ENCODE assay signal across 8 cellular contexts in the genomic region with DNA sequence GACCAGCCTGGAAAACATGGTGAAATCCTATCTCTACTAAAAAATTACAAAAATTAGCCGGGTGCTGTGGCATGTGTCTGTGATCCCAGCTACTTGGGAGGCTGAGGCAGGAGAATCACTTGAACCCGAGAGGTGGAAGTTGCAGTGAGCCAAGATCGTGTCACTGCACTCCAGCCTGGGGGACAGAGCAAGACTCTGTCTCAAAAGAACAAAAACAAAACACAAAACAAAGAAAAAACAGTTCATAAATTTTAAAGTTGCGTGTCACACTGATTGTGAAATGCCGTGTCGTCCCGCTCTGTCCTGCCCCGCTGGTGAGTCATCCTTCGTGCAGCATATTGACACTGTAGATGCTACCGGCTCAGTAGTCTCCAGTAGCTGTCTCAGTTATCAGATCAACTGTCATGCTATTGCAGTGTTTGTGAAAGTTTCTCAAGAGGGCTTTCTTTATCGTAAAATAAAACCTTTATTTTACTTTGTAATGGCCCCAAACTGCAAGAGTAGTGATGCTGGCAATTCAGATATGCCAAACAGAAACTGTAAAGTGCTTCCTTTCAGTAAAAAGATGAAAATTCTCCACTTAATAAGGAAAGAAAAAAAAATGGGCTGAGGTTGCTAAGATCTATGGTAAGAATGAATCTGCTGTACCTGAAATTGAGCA. TPM values are rescaled to one million over a fixed set of nuclear protein-coding genes. Genes with fewer than 3 reads are reported as not detected.
DNase-seq lines count a peak whose midpoint lies in the region; ATAC-seq lines count a peak whose summit lies in the region.

No MANE protein-coding gene starts in this region.

- peaks cover 2% of the 10 kb centered on the region for H3K4me1 Mint-ChIP-seq in activated CD4-positive, alpha-beta memory T cell treated with anti-CD3 and anti-CD28 coated beads for 36 hours (ENCODE audit: low read depth)
- H3K4me1 Mint-ChIP-seq in effector memory CD8-positive, alpha-beta T cell (ENCODE audit: low read depth in 2 of 2), result peaks cover 0 to 3% of the 10 kb centered on the region in 2 donors

- no peaks in the 10 kb centered on the region for H3K36me3 Mint-ChIP-seq in activated CD4-positive, alpha-beta memory T cell treated with anti-CD3 and anti-CD28 coated beads for 36 hours
- H3K36me3 Mint-ChIP-seq in effector memory CD8-positive, alpha-beta T cell (ENCODE audit: insufficient read depth), result no peaks in the 10 kb centered on the region

- DNase-seq in CD1c-positive myeloid dendritic cell (ENCODE audit: extremely low spot score), result peak; percentile 89
- peak in 70 of 76 experiments; percentile 9 to 86 (median 65) for DNase-seq in HUDEP-2 (lab: John Stamatoyannopoulos, UW; ENCODE audit: unreplicated experiment in 76 of 76)
- peak; percentile 47 for DNase-seq in activated CD4-positive, alpha-beta memory T cell treated with anti-CD3 and anti-CD28 coated beads for 36 hours
- no peak for DNase-seq in left colon
- DNase-seq in NCI-H2029 treated with DMSO at 0.1 percent for 48 hours (lab: John Stamatoyannopoulos, UW), result no peak
- DNase-seq in effector memory CD8-positive, alpha-beta T cell, result no peak

- intact Hi-C loops in activated CD4-positive, alpha-beta memory T cell treated with anti-CD3 and anti-CD28 coated beads for 36 hours (cut with micrococcal nuclease), result loop anchor here (5.0 kb wide), 1 partner anchor 74 kb away; no protein-coding TSS in a partner anchor
- intact Hi-C loops in left colon (cut with DNase I, micrococcal nuclease), result loop anchor here in 1 of 2 donors (5.0 kb wide), 1 partner anchor 111 kb away; no protein-coding TSS in a partner anchor

- H3K9me3 Mint-ChIP-seq in activated CD4-positive, alpha-beta memory T cell treated with anti-CD3 and anti-CD28 coated beads for 36 hours, result no peaks in the 10 kb centered on the region
- H3K9me3 Mint-ChIP-seq in effector memory CD8-positive, alpha-beta T cell, result no peaks in the 10 kb centered on the region

- CTCF ChIA-PET in activated CD4-positive, alpha-beta memory T cell treated with anti-CD3 and anti-CD28 coated beads for 36 hours (lab: Charles Lee), result interaction anchor here (0.8 to 1.7 kb wide), 4 partner anchors 72 to 376 kb away, joined by 3 to 10 read pairs (median 6); no protein-coding TSS in a partner anchor

- H3K27me3 Mint-ChIP-seq in activated CD4-positive, alpha-beta memory T cell treated with anti-CD3 and anti-CD28 coated beads for 36 hours, result peaks cover 57% of the 10 kb centered on the region
- H3K27me3 Mint-ChIP-seq in effector memory CD8-positive, alpha-beta T cell, result peaks cover 87 to 88% of the 10 kb centered on the region in 2 donors

- no peak overlapping the region for H3K4me3 Mint-ChIP-seq in activated CD4-positive, alpha-beta memory T cell treated with anti-CD3 and anti-CD28 coated beads for 36 hours
- H3K4me3 Mint-ChIP-seq in effector memory CD8-positive, alpha-beta T cell, result no peak overlapping the region

- POLR2A ChIA-PET in activated CD4-positive, alpha-beta memory T cell treated with anti-CD3 and anti-CD28 coated beads for 36 hours (lab: Charles Lee), result no interaction called here

- ATAC-seq in left colon (peak; percentile 54), GM21447 (IDR thresholded peaks at IDR 0.05; ENCODE audit: unreplicated experiment) (no peak), HG02884 (IDR thresholded peaks at IDR 0.05; ENCODE audit: unreplicated experiment) (no peak)
- no peak for ATAC-seq in effector memory CD8-positive, alpha-beta T cell (replicated peaks)

- H3K27ac Mint-ChIP-seq in activated CD4-positive, alpha-beta memory T cell treated with anti-CD3 and anti-CD28 coated beads for 36 hours, result no peak overlapping the region
- H3K27ac Mint-ChIP-seq in effector memory CD8-positive, alpha-beta T cell, result no peak overlapping the region

RNA-seq across cellular contexts. Expression of gene IGFL1, which starts 36.4 kb away (rescaled TPM):
- total RNA-seq in activated CD4-positive, alpha-beta memory T cell treated with anti-CD3 and anti-CD28 coated beads for 36 hours, result not detected
- total RNA-seq in left colon, result not detected

RNA-seq across cellular contexts. Expression of gene IGFL2, which starts 45.1 kb away (rescaled TPM):
- total RNA-seq in activated CD4-positive, alpha-beta memory T cell treated with anti-CD3 and anti-CD28 coated beads for 36 hours, result not detected
- not detected for total RNA-seq in left colon

Comparison
In these comparisons a context has a peak if more than half of its experiments do, and no peak if none do; other contexts are left out.
1. DNase-seq: peak in CD1c-positive myeloid dendritic cell (single experiment), HUDEP-2 (70 of 76) and activated CD4-positive, alpha-beta memory T cell treated with anti-CD3 and anti-CD28 coated beads for 36 hours (single experiment); none in left colon (0 of 2), NCI-H2029 treated with DMSO at 0.1 percent for 48 hours (single experiment) and effector memory CD8-positive, alpha-beta T cell (0 of 3).